In genomic region chr12:111841750-111842555, GRCh38 we compare ENCODE assay signal across 1 cellular context.
A peak's percentile ranks its signal among the peaks of the same experiment; 100 is the strongest.
TF ChIP-seq lines count a peak whose summit lies in the region.

Gene MAPKAPK5, plus strand, starts transcription at chr12:111842228. Its CDS starts 506 bp downstream, at chr12:111842734.

TF ChIP-seq in HepG2, 621 proteins besides CTCF, POLR2A, EP300 and RAD21 (continued from another document and continues in another):
- TF ChIP-seq MNT (IDR thresholded peaks at IDR 0.05) (peak; percentile 66), TBP (CRISPR knock-in tag; IDR thresholded peaks at IDR 0.05) (peak; percentile 59; the same call in 1 of the 2 replicates), RXRA (CRISPR knock-in tag; IDR thresholded peaks at IDR 0.05) (peak; percentile 82), BCL6 (CRISPR knock-in tag; IDR thresholded peaks at IDR 0.05) (peak; percentile 25; the same call in 1 of the 2 replicates), TOE1 (CRISPR knock-in tag; IDR thresholded peaks at IDR 0.05) (0 out of 2 replicates have a peak, but pooled peaks have one; percentile 67), HDAC2 (CRISPR knock-in tag; IDR thresholded peaks at IDR 0.05) (peak; percentile 88), ERF (CRISPR knock-in tag; IDR thresholded peaks at IDR 0.05) (peak; percentile 93), THRA (CRISPR knock-in tag; IDR thresholded peaks at IDR 0.05; ENCODE audit: borderline replicate concordance) (peak; percentile 88), ZNF576 (CRISPR knock-in tag; IDR thresholded peaks at IDR 0.05) (0 out of 2 replicates have a peak, but pooled peaks have one; percentile 86), HES4 (CRISPR knock-in tag; IDR thresholded peaks at IDR 0.05; ENCODE audit: borderline replicate concordance) (peak; percentile 53; the same call in 1 of the 2 replicates), CSRNP2 (CRISPR knock-in tag; conservative IDR thresholded peaks at IDR 0.05; ENCODE audit: low read depth) (no peak), ZNF329 (CRISPR knock-in tag; IDR thresholded peaks at IDR 0.05; ENCODE audit: low read depth) (0 out of 2 replicates have a peak, but pooled peaks have one; percentile 44), ZNF589 (CRISPR knock-in tag; conservative IDR thresholded peaks at IDR 0.05) (no peak), SNAPC5 (CRISPR knock-in tag; IDR thresholded peaks at IDR 0.05; ENCODE audit: borderline replicate concordance) (no peak; the same call in 1 of the 2 replicates), ZNF18 (CRISPR knock-in tag; IDR thresholded peaks at IDR 0.05; ENCODE audit: insufficient replicate concordance) (peak; percentile 79), ZNF354B (CRISPR knock-in tag; IDR thresholded peaks at IDR 0.05) (no peak; the same call in 1 of the 2 replicates), ZNF670 (CRISPR knock-in tag; IDR thresholded peaks at IDR 0.05; ENCODE audit: borderline replicate concordance) (no peak), ZNF569 (CRISPR knock-in tag; IDR thresholded peaks at IDR 0.05; ENCODE audit: borderline replicate concordance) (no peak), PRMT3 (CRISPR knock-in tag; IDR thresholded peaks at IDR 0.05; ENCODE audit: borderline replicate concordance, low read depth) (no peak), ZSCAN21 (CRISPR knock-in tag; IDR thresholded peaks at IDR 0.05; ENCODE audit: borderline replicate concordance) (no peak), ZNF3 (CRISPR knock-in tag; IDR thresholded peaks at IDR 0.05) (no peak), NCOA1 (CRISPR knock-in tag; IDR thresholded peaks at IDR 0.05) (no peak), PLRG1 (conservative IDR thresholded peaks at IDR 0.05) (no peak), ZNF180 (CRISPR knock-in tag; IDR thresholded peaks at IDR 0.05; ENCODE audit: borderline replicate concordance, low read depth) (0 out of 2 replicates have a peak, but pooled peaks have one; percentile 68), MIER2 (CRISPR knock-in tag; IDR thresholded peaks at IDR 0.05) (no peak), ZNF788 (CRISPR knock-in tag; IDR thresholded peaks at IDR 0.05; ENCODE audit: borderline replicate concordance) (peak; percentile 96), XRCC5 (optimal IDR thresholded peaks at IDR 0.05; ENCODE audit: low read length) (peak; percentile 36), FOXK2 (IDR thresholded peaks at IDR 0.05) (no peak), KDM1A (CRISPR knock-in tag; IDR thresholded peaks at IDR 0.05) (no peak), SP1 (IDR thresholded peaks at IDR 0.05) (no peak), SP1 (CRISPR knock-in tag; IDR thresholded peaks at IDR 0.05) (peak; percentile 57), ZNF367 (CRISPR knock-in tag; IDR thresholded peaks at IDR 0.05; ENCODE audit: borderline replicate concordance) (no peak), ZNF30 (CRISPR knock-in tag; IDR thresholded peaks at IDR 0.05) (no peak), ZNF781 (CRISPR knock-in tag; IDR thresholded peaks at IDR 0.05; ENCODE audit: borderline replicate concordance, not compliant biosample characterization) (no peak), ZNF713 (CRISPR knock-in tag; IDR thresholded peaks at IDR 0.05) (peak; percentile 73; the same call in 1 of the 2 replicates), ZNF292 (CRISPR knock-in tag; IDR thresholded peaks at IDR 0.05; ENCODE audit: borderline replicate concordance, low read depth) (no peak), MLXIP (CRISPR knock-in tag; IDR thresholded peaks at IDR 0.05; ENCODE audit: borderline replicate concordance) (peak; percentile 64; the same call in 1 of the 2 replicates), SIX4 (CRISPR knock-in tag; IDR thresholded peaks at IDR 0.05) (peak; percentile 39; the same call in 1 of the 2 replicates), ZNF280B (CRISPR knock-in tag; IDR thresholded peaks at IDR 0.05; ENCODE audit: borderline replicate concordance) (no peak), ZNF678 (CRISPR knock-in tag; IDR thresholded peaks at IDR 0.05) (peak; percentile 63; the same call in 1 of the 2 replicates), TFDP2 (CRISPR knock-in tag; IDR thresholded peaks at IDR 0.05) (peak; percentile 70), ZNF737 (CRISPR knock-in tag; IDR thresholded peaks at IDR 0.05; ENCODE audit: borderline replicate concordance) (no peak), ZNF235 (CRISPR knock-in tag; IDR thresholded peaks at IDR 0.05; ENCODE audit: borderline replicate concordance) (no peak), MXI1 (IDR thresholded peaks at IDR 0.05; ENCODE audit: borderline replicate concordance, low read depth, low read length) (peak; percentile 74; the same call in 1 of the 3 replicates), ZFP37 (CRISPR knock-in tag; IDR thresholded peaks at IDR 0.05; ENCODE audit: borderline replicate concordance) (no peak), ZNF234 (CRISPR knock-in tag; conservative IDR thresholded peaks at IDR 0.05) (no peak), MIXL1 (CRISPR knock-in tag; IDR thresholded peaks at IDR 0.05) (peak; percentile 75), HNRNPH1 (optimal IDR thresholded peaks at IDR 0.05; ENCODE audit: low read depth, low read length) (no peak), JUND (CRISPR knock-in tag; IDR thresholded peaks at IDR 0.05) (peak; percentile 85), ZNF331 (CRISPR knock-in tag; IDR thresholded peaks at IDR 0.05) (peak; percentile 80), ZNF326 (CRISPR knock-in tag; IDR thresholded peaks at IDR 0.05; ENCODE audit: borderline replicate concordance) (no peak), ZBTB42 (CRISPR knock-in tag; IDR thresholded peaks at IDR 0.05) (peak; percentile 59; the same call in 1 of the 2 replicates), WIZ (CRISPR knock-in tag; IDR thresholded peaks at IDR 0.05) (no peak), ZNF441 (CRISPR knock-in tag; IDR thresholded peaks at IDR 0.05; ENCODE audit: borderline replicate concordance) (no peak), THAP11 (CRISPR knock-in tag; IDR thresholded peaks at IDR 0.05) (peak; percentile 97), ZNF275 (CRISPR knock-in tag; IDR thresholded peaks at IDR 0.05; ENCODE audit: borderline replicate concordance) (no peak), ZNF773 (CRISPR knock-in tag; IDR thresholded peaks at IDR 0.05; ENCODE audit: borderline replicate concordance) (0 out of 2 replicates have a peak, but pooled peaks have one; percentile 8), YEATS2 (CRISPR knock-in tag; IDR thresholded peaks at IDR 0.05; ENCODE audit: borderline replicate concordance) (peak; percentile 99), ZNF530 (CRISPR knock-in tag; IDR thresholded peaks at IDR 0.05; ENCODE audit: low read depth) (no peak), TAF1 (CRISPR knock-in tag; IDR thresholded peaks at IDR 0.05) (peak; percentile 88), ZNF264 (CRISPR knock-in tag; IDR thresholded peaks at IDR 0.05) (no peak), MXD4 (CRISPR knock-in tag; IDR thresholded peaks at IDR 0.05) (peak; percentile 68; the same call in 1 of the 2 replicates), ZFP62 (CRISPR knock-in tag; IDR thresholded peaks at IDR 0.05) (no peak), NCOA5 (CRISPR knock-in tag; IDR thresholded peaks at IDR 0.05) (no peak)
